17 cellular contexts compared by ENCODE assay signal in the genomic region with DNA sequence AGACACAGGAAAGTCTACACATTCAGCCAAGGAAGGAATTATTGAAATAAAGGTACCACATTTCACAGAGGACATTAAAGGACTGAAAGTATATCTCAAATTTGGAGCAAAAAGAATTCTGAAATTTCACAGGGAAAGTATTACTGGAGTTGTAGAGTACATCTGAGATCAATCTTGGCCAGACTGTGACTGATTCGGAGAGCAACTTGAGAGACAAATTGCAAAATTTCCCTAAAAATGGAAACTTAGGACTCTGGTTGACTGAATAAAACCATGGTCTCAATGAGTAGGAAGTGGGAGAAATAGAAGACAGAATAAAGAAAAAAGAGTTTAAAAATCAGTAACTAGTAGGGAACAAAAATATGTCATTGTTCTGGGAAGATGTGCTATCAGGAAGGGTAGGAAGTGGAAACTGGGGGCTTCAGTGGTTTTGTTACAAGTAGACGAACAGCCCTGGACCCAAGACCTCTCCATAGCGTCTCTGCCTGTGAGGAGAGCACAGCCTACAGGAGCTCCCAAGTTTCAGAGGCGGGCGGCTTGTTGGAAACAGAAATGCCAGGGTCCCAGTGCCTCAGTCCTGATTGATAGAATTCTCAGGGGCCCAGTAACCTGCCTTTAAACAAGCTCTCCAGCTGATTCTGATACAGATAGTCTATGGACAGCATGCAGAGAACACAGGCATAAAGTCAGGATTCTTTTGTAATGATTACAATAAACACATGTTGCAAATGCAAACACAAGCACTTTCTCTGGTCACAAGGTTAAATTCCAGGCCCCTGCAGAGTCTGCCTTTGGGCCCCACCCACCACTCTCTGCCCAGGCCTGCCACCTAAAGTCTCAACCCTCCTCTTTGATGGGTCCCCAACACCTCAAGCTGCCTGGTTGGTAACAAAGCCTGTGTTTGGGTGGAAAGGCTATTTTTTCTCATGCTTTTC.
A peak's percentile ranks its signal among the peaks of the same experiment; 100 is the strongest.
DNase-seq lines count a peak whose midpoint lies in the region; ATAC-seq and TF ChIP-seq lines count a peak whose summit lies in the region.
"Had no signal": no experiment of that assay in that cellular context is flagged by ENCODE, and none has a peak within 500 bp of the region (broad histone marks: within the 10 kb centered on the region; RNA-seq: fewer than 3 reads in every experiment).

No MANE protein-coding gene starts in this region.

- H3F3A ChIP-seq in PC-3 (ENCODE audit: low read length, unreplicated experiment): no peaks in the 10 kb centered on the region

- H3K9me3 ChIP-seq in PC-3 (ENCODE audit: low read length) (no peaks in the 10 kb centered on the region), fibroblast of lung (ENCODE audit: control insufficient read depth, insufficient read depth, low read depth, low read length) (no peaks in the 10 kb centered on the region)
- no peaks in the 10 kb centered on the region for H3K9me3 ChIP-seq in CD4-positive, alpha-beta memory T cell (ENCODE audit: control insufficient read depth in 1 of 2, low read length in 2 of 2)
- H3K9me3 ChIP-seq: uterus had no signal

- H3K27me3 ChIP-seq in PC-3 (ENCODE audit: low read length) (no peaks in the 10 kb centered on the region), fibroblast of lung (ENCODE audit: control insufficient read depth, insufficient read depth, low read length) (no peaks in the 10 kb centered on the region)
- no peaks in the 10 kb centered on the region for H3K27me3 ChIP-seq in CD4-positive, alpha-beta memory T cell (ENCODE audit: insufficient read depth, low read length)
- H3K27me3 ChIP-seq: cardiac muscle cell, uterus had no signal

- H3K4me1 ChIP-seq in PC-3 (ENCODE audit: insufficient read depth, low read length) (peaks cover 11% of the 10 kb centered on the region; the same call in 1 of the 2 replicates), fibroblast of lung (ENCODE audit: control insufficient read depth, extremely low read depth, insufficient read depth, low read length) (peaks cover 13% of the 10 kb centered on the region)
- H3K4me1 ChIP-seq in CD4-positive, alpha-beta memory T cell (ENCODE audit: insufficient read depth, low read length): no peaks in the 10 kb centered on the region
- H3K4me1 ChIP-seq: uterus had no signal

- H3K4me1 Mint-ChIP-seq in osteocyte (ENCODE audit: unreplicated experiment): peaks cover 30% of the 10 kb centered on the region
- H3K4me1 Mint-ChIP-seq in CD4-positive, alpha-beta memory T cell: no peaks in the 10 kb centered on the region

- no peaks in the 10 kb centered on the region for H4K20me1 ChIP-seq in PC-3 (ENCODE audit: low read length)
- H4K20me1 ChIP-seq in fibroblast of lung (ENCODE audit: control insufficient read depth, extremely low read depth, insufficient read depth, low read length): no peaks in the 10 kb centered on the region

- TF ChIP-seq CTCF in PC-3 (conservative IDR thresholded peaks at IDR 0.05; ENCODE audit: low read depth, low read length) (no peak), fibroblast of lung (conservative IDR thresholded peaks at IDR 0.05 in 1 of 2, IDR thresholded peaks at IDR 0.05 in 1 of 2; ENCODE audit: low read depth in 1 of 2, low read length in 2 of 2) (peak in 1 of 2 donors; percentile 11), osteocyte (IDR thresholded peaks at IDR 0.05) (no peak)

- no TSS peak for BruUV-seq in PC-3 (replicated peaks; lab: Mats Ljungman, UMichigan)

- no peaks in the 10 kb centered on the region for H3K36me3 Mint-ChIP-seq in osteocyte (ENCODE audit: unreplicated experiment)
- H3K36me3 Mint-ChIP-seq in CD4-positive, alpha-beta memory T cell: no peaks in the 10 kb centered on the region

- CTCF ChIA-PET in PC-3 (lab: Charles Lee): no interaction called here
- CTCF ChIA-PET in CD4-positive, alpha-beta memory T cell (lab: Charles Lee; ENCODE audit: partially characterized antibody): no interaction called here

- DNase-seq in ELR (ENCODE audit: low read depth): peak; percentile 60
- DNase-seq in PC-3: peak; percentile 14
- DNase-seq in fibroblast of lung (ENCODE audit: low read depth in 2 of 2): peak; percentile 60 to 77
- DNase-seq in osteocyte (ENCODE audit: extremely low spot score, unreplicated experiment): no peak
- DNase-seq in NOMO-1 treated with DMSO at 0.1 percent for 48 hours (lab: John Stamatoyannopoulos, UW; ENCODE audit: unreplicated experiment): no peak
- DNase-seq in cerebellar nuclear complex (lab: John Stamatoyannopoulos, UW): no peak
- no peak for DNase-seq in CD4-positive, alpha-beta memory T cell
- no peak for DNase-seq in left ventricle myocardium superior
- DNase-seq: activated naive CD4-positive, alpha-beta T cell treated with anti-CD3 and anti-CD28 coated beads for 36 hours; NCI-H2081; NCI-H774; nucleus accumbens; stimulated activated naive CD4-positive, alpha-beta T cell treated with Interleukin-2 at 50 U/mL for 16 hours; T-helper 2 cell; uterus had no signal

- no peak for ATAC-seq in PC-3
- no peak for ATAC-seq in left ventricle myocardium superior

- H3K79me2 ChIP-seq in PC-3 (ENCODE audit: low read length): no peaks in the 10 kb centered on the region
- H3K79me2 ChIP-seq in fibroblast of lung (ENCODE audit: control insufficient read depth, insufficient read depth, low read length): no peaks in the 10 kb centered on the region

- peaks cover 6% of the 10 kb centered on the region for H3K9me3 Mint-ChIP-seq in osteocyte (ENCODE audit: unreplicated experiment)
- no peaks in the 10 kb centered on the region for H3K9me3 Mint-ChIP-seq in CD4-positive, alpha-beta memory T cell
- H3K9me3 Mint-ChIP-seq: activated naive CD4-positive, alpha-beta T cell treated with anti-CD3 and anti-CD28 coated beads for 36 hours had no signal

- H3K9ac ChIP-seq in PC-3 (ENCODE audit: low read length): no peak overlapping the region
- H3K9ac ChIP-seq in fibroblast of lung (ENCODE audit: insufficient read depth, low read length): no peak overlapping the region

- H3K9me2 ChIP-seq in PC-3 (replicated peaks; ENCODE audit: low read length): no peaks in the 10 kb centered on the region

- H3K27ac ChIP-seq in PC-3 (ENCODE audit: low read length) (no peak overlapping the region), fibroblast of lung (ENCODE audit: insufficient read depth, low read length) (peak overlapping the region; percentile 9)
- no peak overlapping the region for H3K27ac ChIP-seq in CD4-positive, alpha-beta memory T cell (ENCODE audit: low read depth, low read length)
- H3K27ac ChIP-seq: cardiac muscle cell, uterus had no signal

- intact Hi-C loops in PC-3 (cut with micrococcal nuclease) (no loop called here), left ventricle myocardium superior (cut with micrococcal nuclease) (no loop called here)
- intact Hi-C loops in CD4-positive, alpha-beta memory T cell (cut with micrococcal nuclease): no loop called here

- no peaks in the 10 kb centered on the region for H3K36me3 ChIP-seq in PC-3 (ENCODE audit: low read depth, low read length)
- no peaks in the 10 kb centered on the region for H3K36me3 ChIP-seq in fibroblast of lung (ENCODE audit: control insufficient read depth, insufficient read depth, low read length)
- H3K36me3 ChIP-seq in CD4-positive, alpha-beta memory T cell (ENCODE audit: insufficient read depth, low read length): no peaks in the 10 kb centered on the region
- H3K36me3 ChIP-seq: cardiac muscle cell, uterus had no signal

- H2AFZ ChIP-seq in PC-3 (ENCODE audit: low read length): no peak overlapping the region
- H2AFZ ChIP-seq in fibroblast of lung (ENCODE audit: low read length): no peak overlapping the region

- POLR2A ChIA-PET in PC-3 (lab: Charles Lee; ENCODE audit: unreplicated experiment): no interaction called here
- POLR2A ChIA-PET in CD4-positive, alpha-beta memory T cell (lab: Charles Lee; ENCODE audit: partially characterized antibody): no interaction called here

- H3K27ac Mint-ChIP-seq in osteocyte (ENCODE audit: unreplicated experiment): peak overlapping the region; percentile 87
- no peak overlapping the region for H3K27ac Mint-ChIP-seq in CD4-positive, alpha-beta memory T cell
- H3K27ac Mint-ChIP-seq: activated naive CD4-positive, alpha-beta T cell treated with anti-CD3 and anti-CD28 coated beads for 36 hours had no signal

- no peak overlapping the region for H3K4me3 ChIP-seq in PC-3 (ENCODE audit: low read length)
- no peak overlapping the region for H3K4me3 ChIP-seq in fibroblast of lung (replicated peaks in 1 of 4; ENCODE audit: control extremely low read depth in 1 of 4, insufficient read depth in 1 of 4, low read depth in 3 of 4, low read length in 4 of 4)
- H3K4me3 ChIP-seq in CD4-positive, alpha-beta memory T cell (ENCODE audit: low read length in 2 of 2): no peak overlapping the region
- H3K4me3 ChIP-seq: cardiac muscle cell, smooth muscle cell, uterus had no signal

- no peaks in the 10 kb centered on the region for H3K27me3 Mint-ChIP-seq in osteocyte (ENCODE audit: unreplicated experiment)
- H3K27me3 Mint-ChIP-seq in CD4-positive, alpha-beta memory T cell: peaks cover 7 to 9% of the 10 kb centered on the region in 2 donors

- H3K4me3 Mint-ChIP-seq in osteocyte (ENCODE audit: unreplicated experiment): no peak overlapping the region
- H3K4me3 Mint-ChIP-seq in CD4-positive, alpha-beta memory T cell: no peak overlapping the region
- H3K4me3 Mint-ChIP-seq: activated naive CD4-positive, alpha-beta T cell treated with anti-CD3 and anti-CD28 coated beads for 36 hours had no signal

- no peak overlapping the region for H3K4me2 ChIP-seq in PC-3 (ENCODE audit: low read length)
- H3K4me2 ChIP-seq in fibroblast of lung (ENCODE audit: extremely low read depth, insufficient read depth, low read length): peak overlapping the region; percentile 41
- H3K4me2 ChIP-seq: smooth muscle cell had no signal

Comparison
In these comparisons a context has a peak if more than half of its experiments do, and no peak if none do; other contexts are left out.
1. DNase-seq: peak in ELR (single experiment), PC-3 (single experiment) and fibroblast of lung (2 of 2); none in osteocyte (single experiment), NOMO-1 treated with DMSO at 0.1 percent for 48 hours (single experiment), cerebellar nuclear complex (0 of 2), CD4-positive, alpha-beta memory T cell (0 of 5) and left ventricle myocardium superior (single experiment).